ENCODE assay signal across 17 cellular contexts in genomic region chr13:39353988-39354387, GRCh38.
A peak's percentile ranks its signal among the peaks of the same experiment; 100 is the strongest.
DNase-seq lines count a peak whose midpoint lies in the region; ATAC-seq and TF ChIP-seq lines count a peak whose summit lies in the region.
"Had no signal": no experiment of that assay in that cellular context is flagged by ENCODE, and none has a peak within 500 bp of the region (broad histone marks: within the 10 kb centered on the region; RNA-seq: fewer than 3 reads in every experiment).

No MANE protein-coding gene starts in this region.

- peaks cover 35% of the 10 kb centered on the region for H3K79me2 ChIP-seq in GM23248 (ENCODE audit: insufficient read depth)

- no peak overlapping the region for H3K4me3 ChIP-seq in GM23248
- no peak overlapping the region for H3K4me3 ChIP-seq in astrocyte of the cerebellum (ENCODE audit: low read depth, low read length)
- no peak overlapping the region for H3K4me3 ChIP-seq in fibroblast of pulmonary artery (replicated peaks; ENCODE audit: low read depth, low read length)
- no peak overlapping the region for H3K4me3 ChIP-seq in colonic mucosa
- H3K4me3 ChIP-seq: heart left ventricle, transverse colon had no signal

- no peaks in the 10 kb centered on the region for H3K36me3 ChIP-seq in GM23248 (ENCODE audit: low read depth)
- no peaks in the 10 kb centered on the region for H3K36me3 ChIP-seq in colonic mucosa
- H3K36me3 ChIP-seq: heart left ventricle, transverse colon had no signal

- TF ChIP-seq CTCF in astrocyte of the cerebellum (IDR thresholded peaks at IDR 0.05; ENCODE audit: low read depth, low read length, missing control alignments): no peak
- TF ChIP-seq CTCF in fibroblast of pulmonary artery (IDR thresholded peaks at IDR 0.05; ENCODE audit: low read length, missing control alignments): no peak
- TF ChIP-seq CTCF in colonic mucosa (IDR thresholded peaks at IDR 0.05): no peak

- H3K4me2 ChIP-seq in GM23248 (ENCODE audit: unreplicated experiment): no peak overlapping the region

- H3K27me3 ChIP-seq in GM23248 (replicated peaks; ENCODE audit: insufficient read depth) (no peaks in the 10 kb centered on the region), colonic mucosa (no peaks in the 10 kb centered on the region)
- H3K27me3 ChIP-seq: heart left ventricle, transverse colon had no signal

- H3K4me1 ChIP-seq in GM23248 (ENCODE audit: insufficient read depth): no peaks in the 10 kb centered on the region
- H3K4me1 ChIP-seq in colonic mucosa: no peaks in the 10 kb centered on the region

- WGBS in GM23248 (ENCODE audit: low coverage in 1 of 2, low lambda C conversion rate in 2 of 2, missing lambda C conversion rate in 2 of 2), 2 experiments: 8 to 18% methylated on average over 1 of the region's 1 CpG

- intact Hi-C loops in colonic mucosa (cut with DNase I): no loop called here

- H3K9me2 ChIP-seq in GM23248 (ENCODE audit: insufficient read depth): no peaks in the 10 kb centered on the region

- peaks cover 7% of the 10 kb centered on the region; the same call in 1 of the 2 replicates for H3F3A ChIP-seq in GM23248 (ENCODE audit: insufficient read depth)

- H3K9ac ChIP-seq in GM23248 (no peak overlapping the region), colonic mucosa (ENCODE audit: low read depth in 2 of 2, low read length in 2 of 2) (no peak overlapping the region)

- peak; percentile 55 for DNase-seq in GM23248
- peak; percentile 27 for DNase-seq in astrocyte of the cerebellum (ENCODE audit: low read depth)
- DNase-seq in fibroblast of pulmonary artery (ENCODE audit: low read depth): peak; percentile 49
- DNase-seq in renal cortical epithelial cell (ENCODE audit: low read depth): peak; percentile 29
- no peak for DNase-seq in cerebellar cortex (ENCODE audit: low spot score)
- DNase-seq in colonic mucosa: no peak
- DNase-seq: activated naive CD4-positive, alpha-beta T cell treated with anti-CD3 and anti-CD28 coated beads, Interleukin-2, amount 50 U/mL, for 16 hours; activated T-cell treated with anti-CD3 and anti-CD28 coated beads, Interleukin-2, amount 50 U/mL, for 72 hours; dermis blood vessel endothelial cell; heart left ventricle; NCI-H1436; NCI-H69; small intestine; stimulated activated naive CD8-positive, alpha-beta T cell treated with anti-CD3 and anti-CD28 coated beads, Interleukin-15, Interleukin-2, amounts not matched to agents 100 U/mL and 50 U/mL, for 24 hours; transverse colon had no signal

- no peaks in the 10 kb centered on the region for H3K9me3 ChIP-seq in GM23248 (ENCODE audit: low read depth)
- no peaks in the 10 kb centered on the region for H3K9me3 ChIP-seq in colonic mucosa
- H3K9me3 ChIP-seq: transverse colon had no signal

- no peaks in the 10 kb centered on the region for H4K20me1 ChIP-seq in GM23248 (ENCODE audit: insufficient read depth)

- H3K27ac ChIP-seq in GM23248: 0 out of 2 replicates have a peak overlapping the region, but pooled peaks have one; percentile 10
- no peak overlapping the region for H3K27ac ChIP-seq in colonic mucosa
- H3K27ac ChIP-seq: heart left ventricle, transverse colon had no signal

- in situ Hi-C loops in GM23248 (cut with MboI) (no loop called here), astrocyte of the cerebellum (cut with HindIII; ENCODE audit: low sequenced_read_pairs) (no loop called here)

- H2AFZ ChIP-seq in GM23248: no peak overlapping the region

- ATAC-seq in GM21529 (IDR thresholded peaks at IDR 0.05; ENCODE audit: unreplicated experiment): no peak
- ATAC-seq: activated CD4-positive, CD25-positive, alpha-beta regulatory T cell treated with anti-CD3 and anti-CD28 coated beads, Interleukin-2, amount 50 U/mL, for 24 hours; activated T-cell treated with anti-CD3 and anti-CD28 coated beads, Interleukin-2, amount 50 U/mL, for 72 hours; heart left ventricle; stimulated activated naive CD8-positive, alpha-beta T cell treated with anti-CD3 and anti-CD28 coated beads, Interleukin-15, Interleukin-2, amounts not matched to agents 100 U/mL and 50 U/mL, for 24 hours had no signal

Comparison
In these comparisons a context has a peak if more than half of its experiments do, and no peak if none do; other contexts are left out.
1. DNase-seq: peak in GM23248 (single experiment), astrocyte of the cerebellum (single experiment), fibroblast of pulmonary artery (single experiment) and renal cortical epithelial cell (single experiment); none in cerebellar cortex (single experiment) and colonic mucosa (single experiment).